10 cellular contexts compared by ENCODE assay signal in the genomic region with DNA sequence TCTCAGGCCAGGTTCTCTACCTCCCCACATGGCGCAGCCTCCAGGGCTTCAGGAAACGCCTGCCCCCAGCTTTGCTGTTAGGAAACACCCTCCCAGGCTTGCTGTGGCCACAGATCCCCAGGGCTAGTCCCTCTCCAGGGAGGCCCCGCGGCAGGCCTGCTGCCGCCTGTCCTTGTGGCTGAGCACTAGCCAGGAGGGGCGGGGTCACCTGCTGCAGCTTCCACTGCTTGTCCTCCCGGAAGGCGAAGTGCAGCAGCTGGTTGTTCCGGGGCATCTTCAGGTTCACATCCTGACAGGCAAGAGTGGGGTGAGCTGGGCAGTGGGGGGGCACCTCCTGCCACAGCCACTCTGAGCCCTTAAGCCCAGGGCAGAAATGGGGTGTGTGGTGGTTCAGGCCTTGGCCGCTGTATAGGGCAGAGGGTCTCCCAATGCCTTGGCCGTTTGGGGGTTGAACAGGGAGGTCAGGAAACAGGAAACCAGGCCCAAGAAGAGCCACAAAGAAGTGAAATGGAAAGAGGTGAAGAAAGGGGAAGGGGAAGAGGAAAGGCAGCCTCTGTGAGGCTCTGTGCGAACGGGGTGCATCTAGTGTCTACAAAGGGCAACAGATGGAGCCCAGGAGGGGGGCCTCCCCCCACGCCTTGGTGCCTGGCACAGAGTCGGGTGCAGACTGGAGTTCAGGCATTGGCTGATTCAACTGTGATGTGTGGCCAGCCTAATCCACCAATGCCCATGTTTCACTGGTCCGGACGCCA. TPM values are rescaled to one million over a fixed set of nuclear protein-coding genes. Genes with fewer than 3 reads are reported as not detected.
DNase-seq lines count a peak whose midpoint lies in the region; ATAC-seq and TF ChIP-seq lines count a peak whose summit lies in the region.
"Had no signal": no experiment of that assay in that cellular context is flagged by ENCODE, and none has a peak within 500 bp of the region (broad histone marks: within the 10 kb centered on the region; RNA-seq: fewer than 3 reads in every experiment).

No MANE protein-coding gene starts in this region.

- H3K9me3 Mint-ChIP-seq in activated CD4-positive, alpha-beta T cell treated with anti-CD3 and anti-CD28 coated beads, Interleukin-2, amount 10 ng/mL, durations not matched to agents 24 days and 14 days = no peaks in the 10 kb centered on the region

- no peak overlapping the region for H3K27ac Mint-ChIP-seq in activated CD4-positive, alpha-beta T cell treated with anti-CD3 and anti-CD28 coated beads, Interleukin-2, amount 10 ng/mL, durations not matched to agents 24 days and 14 days

- H3K27me3 Mint-ChIP-seq in activated CD4-positive, alpha-beta T cell treated with anti-CD3 and anti-CD28 coated beads, Interleukin-2, amount 10 ng/mL, durations not matched to agents 24 days and 14 days = no peaks in the 10 kb centered on the region

- no peaks in the 10 kb centered on the region for H3K9me3 ChIP-seq in Peyer's patch

- DNase-seq in activated CD4-positive, alpha-beta T cell treated with anti-CD3 and anti-CD28 coated beads, Interleukin-2, amount 10 ng/mL, durations not matched to agents 24 days and 14 days = peak; percentile 66
- DNase-seq in activated CD4-positive, alpha-beta T cell treated with anti-CD3 and anti-CD28 coated beads for 1 hour = no peak
- peak; percentile 29 to 84 (median 82) for DNase-seq in Peyer's patch
- peak; percentile 74 to 99 (median 82) for DNase-seq in posterior cingulate gyrus
- DNase-seq in NCI-H446 (lab: John Stamatoyannopoulos, UW) = no peak

- peaks cover 0 to 36% (median 0%) of the 10 kb centered on the region in 3 donors for H3K36me3 ChIP-seq in Peyer's patch

- TF ChIP-seq POLR2A in Peyer's patch (IDR thresholded peaks at IDR 0.05) = peak in 1 of 2 donors; percentile 21

- peaks cover 6 to 25% (median 8%) of the 10 kb centered on the region in 4 donors for H3K4me1 ChIP-seq in Peyer's patch

- H3K27ac ChIP-seq in Peyer's patch = peak overlapping the region in 3 of 4 donors; percentile 18 to 99 (median 89)

- intact Hi-C loops in activated CD4-positive, alpha-beta T cell treated with anti-CD3 and anti-CD28 coated beads, Interleukin-2, amount 10 ng/mL, durations not matched to agents 24 days and 14 days (cut with micrococcal nuclease) = no loop called here
- intact Hi-C loops in posterior cingulate gyrus (cut with DNase I) = loop anchor here (1.0 to 5.0 kb wide), 3 partner anchors 33 to 157 kb away; partner anchors contain the start of genes NUDT16L1, SEC14L5 and ZNF500

- no peak for TF ChIP-seq CTCF in Peyer's patch (IDR thresholded peaks at IDR 0.05)

- no peaks in the 10 kb centered on the region for H3K27me3 ChIP-seq in Peyer's patch

- ATAC-seq in esophagus mucosa = peak; percentile 21
- ATAC-seq in HG03108 (IDR thresholded peaks at IDR 0.05; ENCODE audit: unreplicated experiment) = no peak
- ATAC-seq in GM21526 (IDR thresholded peaks at IDR 0.05; ENCODE audit: low FRiP score, unreplicated experiment) = no peak

- peak overlapping the region; percentile 6 for H3K4me3 Mint-ChIP-seq in activated CD4-positive, alpha-beta T cell treated with anti-CD3 and anti-CD28 coated beads, Interleukin-2, amount 10 ng/mL, durations not matched to agents 24 days and 14 days

- peaks cover 14% of the 10 kb centered on the region for H3K36me3 Mint-ChIP-seq in activated CD4-positive, alpha-beta T cell treated with anti-CD3 and anti-CD28 coated beads, Interleukin-2, amount 10 ng/mL, durations not matched to agents 24 days and 14 days (ENCODE audit: low read depth)

- peak overlapping the region in 1 of 4 donors; percentile 77 for H3K4me3 ChIP-seq in Peyer's patch

- H3K4me1 Mint-ChIP-seq in activated CD4-positive, alpha-beta T cell treated with anti-CD3 and anti-CD28 coated beads, Interleukin-2, amount 10 ng/mL, durations not matched to agents 24 days and 14 days = peaks cover 7% of the 10 kb centered on the region

RNA-seq across cellular contexts. Expression of gene ROGDI, which starts 2.0 kb away (rescaled TPM):
- total RNA-seq in activated CD4-positive, alpha-beta T cell treated with anti-CD3 and anti-CD28 coated beads, Interleukin-2, amount 10 ng/mL, durations not matched to agents 24 days and 14 days = 3.8 and 4.4 TPM in 2 replicates
- total RNA-seq in Peyer's patch (10 to 100 TPM; 26.3 to 50.1 (median 38.0) TPM), esophagus mucosa (21.3 TPM)

RNA-seq across cellular contexts. Expression of gene SMIM22, which starts 5.3 kb away (rescaled TPM):
- not detected in 2 replicates for total RNA-seq in activated CD4-positive, alpha-beta T cell treated with anti-CD3 and anti-CD28 coated beads, Interleukin-2, amount 10 ng/mL, durations not matched to agents 24 days and 14 days
- total RNA-seq in Peyer's patch = 100 to 1,000 TPM in 3 of 4 donors, 10 to 100 TPM in 1; 90.0 to 306 (median 238) TPM
- total RNA-seq in esophagus mucosa = 12.9 TPM
- total RNA-seq: Daoy; T-helper 2 cell treated with Interferon-gamma antibody and Interleukin-4, amounts not matched to agents 100 ng/mL and 5 ng/mL, for 36 hours had no signal

RNA-seq across cellular contexts. Expression of gene SEPTIN12, which starts 12.3 kb away (rescaled TPM):
- not detected in 2 replicates for total RNA-seq in activated CD4-positive, alpha-beta T cell treated with anti-CD3 and anti-CD28 coated beads, Interleukin-2, amount 10 ng/mL, durations not matched to agents 24 days and 14 days
- total RNA-seq in Peyer's patch (not detected), esophagus mucosa (not detected)
- total RNA-seq: Daoy; T-helper 2 cell treated with Interferon-gamma antibody and Interleukin-4, amounts not matched to agents 100 ng/mL and 5 ng/mL, for 36 hours had no signal

RNA-seq across cellular contexts. Expression of gene ZNF500, which starts 33.5 kb away (rescaled TPM):
- total RNA-seq in activated CD4-positive, alpha-beta T cell treated with anti-CD3 and anti-CD28 coated beads, Interleukin-2, amount 10 ng/mL, durations not matched to agents 24 days and 14 days = 15.0 and 16.1 TPM in 2 replicates
- total RNA-seq in Peyer's patch (10 to 100 TPM in 3 of 4 donors, 1 to 10 TPM in 1; 4.1 to 24.8 (median 14.5) TPM), esophagus mucosa (5.2 TPM)

RNA-seq across cellular contexts. Expression of gene GLYR1, which starts 46.6 kb away (rescaled TPM):
- total RNA-seq in activated CD4-positive, alpha-beta T cell treated with anti-CD3 and anti-CD28 coated beads, Interleukin-2, amount 10 ng/mL, durations not matched to agents 24 days and 14 days = 109 and 119 TPM in 2 replicates
- 100 to 1,000 TPM in 1 of 4 donors, 10 to 100 TPM in 3; 57.5 to 168 (median 66.9) TPM for total RNA-seq in Peyer's patch
- total RNA-seq in esophagus mucosa = 49.9 TPM

Comparison
In these comparisons a context has a peak if more than half of its experiments do, and no peak if none do; other contexts are left out.
1. DNase-seq: peak in activated CD4-positive, alpha-beta T cell treated with anti-CD3 and anti-CD28 coated beads, Interleukin-2, amount 10 ng/mL, durations not matched to agents 24 days and 14 days (single experiment), Peyer's patch (3 of 3) and posterior cingulate gyrus (10 of 10); none in activated CD4-positive, alpha-beta T cell treated with anti-CD3 and anti-CD28 coated beads for 1 hour (single experiment) and NCI-H446 (0 of 2).
2. RNA of gene SMIM22, which starts 5.3 kb away (total RNA-seq): 90.0 to 306 TPM in Peyer's patch and 12.9 TPM in esophagus mucosa (single experiment); not detected in activated CD4-positive, alpha-beta T cell treated with anti-CD3 and anti-CD28 coated beads, Interleukin-2, amount 10 ng/mL, durations not matched to agents 24 days and 14 days; every median in the first group is over 10 times any median in the second.